ENCODE assay signal across 9 cellular contexts in the genomic region with DNA sequence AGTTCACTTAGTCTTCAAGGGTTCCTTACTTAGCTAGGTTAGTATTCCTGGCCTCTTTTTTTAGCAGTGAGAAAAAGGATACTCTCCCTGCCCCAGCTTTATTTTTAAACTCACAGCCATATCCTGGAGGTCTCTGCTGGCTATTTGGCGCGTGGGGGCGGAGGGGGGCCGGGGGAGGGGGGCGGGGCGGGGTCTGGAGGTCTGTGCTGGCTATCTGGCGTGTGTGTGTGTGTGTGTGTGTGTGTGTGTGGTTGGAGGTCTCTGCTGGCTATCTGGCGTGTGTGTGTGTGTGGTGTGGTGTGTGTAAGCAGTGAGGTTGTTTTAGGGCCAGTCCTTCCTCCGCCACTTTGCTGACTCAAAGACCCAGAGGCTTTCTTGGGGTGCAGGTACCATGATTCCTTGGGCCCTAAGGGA. TPM values are rescaled to one million over a fixed set of nuclear protein-coding genes. Genes with fewer than 3 reads are reported as not detected.
DNase-seq lines count a peak whose midpoint lies in the region; ATAC-seq and TF ChIP-seq lines count a peak whose summit lies in the region.
"Had no signal": no experiment of that assay in that cellular context is flagged by ENCODE, and none has a peak within 500 bp of the region (broad histone marks: within the 10 kb centered on the region; RNA-seq: fewer than 3 reads in every experiment).

No MANE protein-coding gene starts in this region.

- H3K4me1 Mint-ChIP-seq in stimulated activated naive CD8-positive, alpha-beta T cell treated with anti-CD3 and anti-CD28 coated beads, Interleukin-15, amount 100 ng/mL, for 72 hours = peaks cover 5% of the 10 kb centered on the region

- WGBS in adrenal gland, 4 donors = 0 to 9% (median 2%) methylated on average over 3 to 9 of the region's 9 CpGs

- TF ChIP-seq CTCF in adrenal gland (IDR thresholded peaks at IDR 0.05) = no peak

- TF ChIP-seq POLR2A in adrenal gland (IDR thresholded peaks at IDR 0.05) = no peak

- H3K27me3 Mint-ChIP-seq in stimulated activated naive CD8-positive, alpha-beta T cell treated with anti-CD3 and anti-CD28 coated beads, Interleukin-15, amount 100 ng/mL, for 72 hours = peaks cover 42% of the 10 kb centered on the region

- H3K27me3 ChIP-seq in adrenal gland = no peaks in the 10 kb centered on the region

- H3K4me1 ChIP-seq in adrenal gland (replicated peaks in 1 of 2) = no peaks in the 10 kb centered on the region

- peak overlapping the region; percentile 13 to 59 for H3K4me3 Mint-ChIP-seq in stimulated activated naive CD8-positive, alpha-beta T cell treated with anti-CD3 and anti-CD28 coated beads, Interleukin-15, amount 100 ng/mL, for 72 hours

- no peak overlapping the region for H3K27ac ChIP-seq in adrenal gland
- H3K27ac ChIP-seq: 22Rv1 had no signal

- intact Hi-C loops in adrenal gland (cut with DNase I) = no loop called here

- no peak overlapping the region for H3K27ac Mint-ChIP-seq in stimulated activated naive CD8-positive, alpha-beta T cell treated with anti-CD3 and anti-CD28 coated beads, Interleukin-15, amount 100 ng/mL, for 72 hours

- ATAC-seq in stimulated activated naive CD8-positive, alpha-beta T cell treated with anti-CD3 and anti-CD28 coated beads, Interleukin-15, amount 100 ng/mL, for 72 hours = peak; percentile 16

- H3K4me3 ChIP-seq in adrenal gland (peak overlapping the region in 2 of 4 donors; percentile 35 to 68), iPS-11a (ENCODE audit: low read depth, low read length) (peak overlapping the region; percentile 66)

- no peaks in the 10 kb centered on the region for H3K36me3 ChIP-seq in adrenal gland (replicated peaks in 1 of 2)

- peaks cover 0 to 8% of the 10 kb centered on the region in 2 donors for H3K9me3 Mint-ChIP-seq in stimulated activated naive CD8-positive, alpha-beta T cell treated with anti-CD3 and anti-CD28 coated beads, Interleukin-15, amount 100 ng/mL, for 72 hours

- DNase-seq in NCI-H146 (lab: John Stamatoyannopoulos, UW) = peak; percentile 51
- no peak for DNase-seq in NCI-H146 treated with DMSO at 0.1 percent for 48 hours (lab: John Stamatoyannopoulos, UW; ENCODE audit: unreplicated experiment)
- DNase-seq in adrenal gland = peak in 4 of 7 donors; percentile 2 to 27 (median 21)
- no peak for DNase-seq in stimulated activated naive CD8-positive, alpha-beta T cell treated with anti-CD3 and anti-CD28 coated beads, Interleukin-15, amount 100 ng/mL, for 72 hours
- DNase-seq in activated gamma-delta T cell (lab: John Stamatoyannopoulos, UW) = no peak
- no peak for DNase-seq in HPDE6-E6E7 (ENCODE audit: extremely low spot score)
- DNase-seq in NCI-H2171 treated with DMSO at 0.1 percent for 48 hours (lab: John Stamatoyannopoulos, UW) = no peak

- H3K9me3 ChIP-seq in adrenal gland (replicated peaks in 1 of 3) = no peaks in the 10 kb centered on the region

RNA-seq across cellular contexts. Expression of a gene that starts 0.6 kb away (rescaled TPM):
- 1 to 10 TPM; 1.0 to 5.4 (median 2.4) TPM for total RNA-seq in adrenal gland
- 1 to 10 TPM in 2 of 3 donors, under 1 TPM in 1; 0.84 to 5.6 (median 4.0) TPM for polyA plus RNA-seq in adrenal gland

Comparison
In these comparisons a context has a peak if more than half of its experiments do, and no peak if none do; other contexts are left out.
1. DNase-seq: peak in NCI-H146 (single experiment) and adrenal gland (4 of 7); none in NCI-H146 treated with DMSO at 0.1 percent for 48 hours (single experiment), stimulated activated naive CD8-positive, alpha-beta T cell treated with anti-CD3 and anti-CD28 coated beads, Interleukin-15, amount 100 ng/mL, for 72 hours (0 of 2), activated gamma-delta T cell (single experiment), HPDE6-E6E7 (single experiment) and NCI-H2171 treated with DMSO at 0.1 percent for 48 hours (single experiment).